ENCODE assay signal across 1 cellular context in the genomic region with DNA sequence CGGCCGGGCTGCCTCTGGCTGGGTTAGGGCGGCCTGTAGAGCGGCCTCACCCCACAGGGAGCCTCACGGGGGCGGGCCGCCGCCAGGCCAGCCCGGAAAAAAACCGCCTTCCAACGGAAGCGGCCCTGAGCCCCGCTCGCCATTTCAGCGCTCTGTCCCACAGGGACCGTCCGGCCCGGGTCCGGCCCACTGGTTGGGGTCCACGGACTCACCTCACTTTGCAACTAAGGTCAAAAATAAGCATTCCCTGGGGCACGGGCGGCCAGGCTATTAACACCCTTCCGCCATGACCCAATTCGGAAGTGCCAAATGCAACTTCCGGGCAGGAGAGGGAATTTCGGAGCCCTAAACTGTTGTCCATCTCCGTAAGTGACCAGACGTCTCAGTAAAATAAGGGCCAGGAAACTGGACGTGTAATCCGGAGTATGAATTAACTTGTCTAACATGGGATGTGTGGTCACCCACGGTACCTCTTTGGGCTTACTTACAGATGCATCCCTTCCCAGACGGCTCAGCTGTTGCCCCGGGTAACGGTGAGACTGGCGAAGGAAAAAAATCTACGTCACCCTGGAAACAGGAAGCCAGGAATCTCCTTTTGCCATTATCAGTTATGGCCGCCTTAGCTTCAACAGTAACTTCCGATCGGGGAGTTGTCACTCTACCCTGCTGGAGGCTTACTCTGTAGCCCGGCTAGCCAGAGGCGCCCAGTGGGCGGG.
A peak's percentile ranks its signal among the peaks of the same experiment; 100 is the strongest.
TF ChIP-seq lines count a peak whose summit lies in the region.

A gene with protein sequence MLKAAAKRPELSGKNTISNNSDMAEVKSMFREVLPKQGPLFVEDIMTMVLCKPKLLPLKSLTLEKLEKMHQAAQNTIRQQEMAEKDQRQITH (minus strand): TSS at position 548 of the 716 bp plus-strand sequence. CDS start 1,023 bp downstream, outside the sequence.

TF ChIP-seq in HepG2, 621 proteins besides CTCF, POLR2A, EP300 and RAD21 (continued from another document and continues in another):
- TF ChIP-seq, protein P1, sequence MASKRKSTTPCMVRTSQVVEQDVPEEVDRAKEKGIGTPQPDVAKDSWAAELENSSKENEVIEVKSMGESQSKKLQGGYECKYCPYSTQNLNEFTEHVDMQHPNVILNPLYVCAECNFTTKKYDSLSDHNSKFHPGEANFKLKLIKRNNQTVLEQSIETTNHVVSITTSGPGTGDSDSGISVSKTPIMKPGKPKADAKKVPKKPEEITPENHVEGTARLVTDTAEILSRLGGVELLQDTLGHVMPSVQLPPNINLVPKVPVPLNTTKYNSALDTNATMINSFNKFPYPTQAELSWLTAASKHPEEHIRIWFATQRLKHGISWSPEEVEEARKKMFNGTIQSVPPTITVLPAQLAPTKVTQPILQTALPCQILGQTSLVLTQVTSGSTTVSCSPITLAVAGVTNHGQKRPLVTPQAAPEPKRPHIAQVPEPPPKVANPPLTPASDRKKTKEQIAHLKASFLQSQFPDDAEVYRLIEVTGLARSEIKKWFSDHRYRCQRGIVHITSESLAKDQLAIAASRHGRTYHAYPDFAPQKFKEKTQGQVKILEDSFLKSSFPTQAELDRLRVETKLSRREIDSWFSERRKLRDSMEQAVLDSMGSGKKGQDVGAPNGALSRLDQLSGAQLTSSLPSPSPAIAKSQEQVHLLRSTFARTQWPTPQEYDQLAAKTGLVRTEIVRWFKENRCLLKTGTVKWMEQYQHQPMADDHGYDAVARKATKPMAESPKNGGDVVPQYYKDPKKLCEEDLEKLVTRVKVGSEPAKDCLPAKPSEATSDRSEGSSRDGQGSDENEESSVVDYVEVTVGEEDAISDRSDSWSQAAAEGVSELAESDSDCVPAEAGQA (IDR thresholded peaks at IDR 0.05; ENCODE audit: low read depth) = peak; percentile 95
- TF ChIP-seq, protein P1 (CRISPR knock-in tag; IDR thresholded peaks at IDR 0.05; ENCODE audit: borderline replicate concordance) = peak; percentile 65; the same call in 1 of the 2 replicates
- TF ChIP-seq SATB2 (CRISPR knock-in tag; IDR thresholded peaks at IDR 0.05) (no peak; the same call in 1 of the 2 replicates), JARID2 (CRISPR knock-in tag; IDR thresholded peaks at IDR 0.05; ENCODE audit: insufficient replicate concordance) (no peak), ZNF83 (CRISPR knock-in tag; IDR thresholded peaks at IDR 0.05; ENCODE audit: borderline replicate concordance) (no peak), DR1 (CRISPR knock-in tag; IDR thresholded peaks at IDR 0.05) (0 out of 2 replicates have a peak, but pooled peaks have one; percentile 23), ZNF550 (CRISPR knock-in tag; IDR thresholded peaks at IDR 0.05; ENCODE audit: borderline replicate concordance) (no peak), ZKSCAN8 (CRISPR knock-in tag; IDR thresholded peaks at IDR 0.05; ENCODE audit: borderline replicate concordance) (no peak), ZFP36 (IDR thresholded peaks at IDR 0.05; ENCODE audit: borderline replicate concordance, low read depth, low read length, partially characterized antibody) (no peak), ZNF430 (CRISPR knock-in tag; IDR thresholded peaks at IDR 0.05) (no peak), ZNF773 (CRISPR knock-in tag; IDR thresholded peaks at IDR 0.05; ENCODE audit: borderline replicate concordance) (no peak), XRCC5 (optimal IDR thresholded peaks at IDR 0.05; ENCODE audit: low read length) (no peak), ZNF34 (CRISPR knock-in tag; IDR thresholded peaks at IDR 0.05; ENCODE audit: borderline replicate concordance) (no peak), ZNF530 (CRISPR knock-in tag; IDR thresholded peaks at IDR 0.05; ENCODE audit: low read depth) (no peak), ZNF556 (CRISPR knock-in tag; IDR thresholded peaks at IDR 0.05; ENCODE audit: borderline replicate concordance) (no peak), CBX2 (IDR thresholded peaks at IDR 0.05; ENCODE audit: low read depth, low read length) (no peak), CBX2 (CRISPR knock-in tag; IDR thresholded peaks at IDR 0.05; ENCODE audit: low read depth) (0 out of 2 replicates have a peak, but pooled peaks have one; percentile 17), STAT5B (CRISPR knock-in tag; IDR thresholded peaks at IDR 0.05) (no peak), KDM5A (IDR thresholded peaks at IDR 0.05; ENCODE audit: borderline replicate concordance, low read length) (peak; percentile 83), TEAD3 (CRISPR knock-in tag; optimal IDR thresholded peaks at IDR 0.05; ENCODE audit: borderline replicate concordance) (no peak), HMG20B (CRISPR knock-in tag; conservative IDR thresholded peaks at IDR 0.05) (no peak), ZNF329 (CRISPR knock-in tag; IDR thresholded peaks at IDR 0.05; ENCODE audit: low read depth) (peak; percentile 56; the same call in 1 of the 2 replicates), ZSCAN21 (CRISPR knock-in tag; IDR thresholded peaks at IDR 0.05; ENCODE audit: borderline replicate concordance) (no peak; the same call in 1 of the 2 replicates), ATF1 (CRISPR knock-in tag; IDR thresholded peaks at IDR 0.05) (peak; percentile 89), TBP (CRISPR knock-in tag; IDR thresholded peaks at IDR 0.05) (no peak)
- TF ChIP-seq, protein P2, sequence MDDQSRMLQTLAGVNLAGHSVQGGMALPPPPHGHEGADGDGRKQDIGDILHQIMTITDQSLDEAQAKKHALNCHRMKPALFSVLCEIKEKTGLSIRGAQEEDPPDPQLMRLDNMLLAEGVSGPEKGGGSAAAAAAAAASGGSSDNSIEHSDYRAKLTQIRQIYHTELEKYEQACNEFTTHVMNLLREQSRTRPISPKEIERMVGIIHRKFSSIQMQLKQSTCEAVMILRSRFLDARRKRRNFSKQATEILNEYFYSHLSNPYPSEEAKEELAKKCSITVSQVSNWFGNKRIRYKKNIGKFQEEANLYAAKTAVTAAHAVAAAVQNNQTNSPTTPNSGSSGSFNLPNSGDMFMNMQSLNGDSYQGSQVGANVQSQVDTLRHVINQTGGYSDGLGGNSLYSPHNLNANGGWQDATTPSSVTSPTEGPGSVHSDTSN (CRISPR knock-in tag; IDR thresholded peaks at IDR 0.05; ENCODE audit: borderline replicate concordance) = 0 out of 2 replicates have a peak, but pooled peaks have one; percentile 35
- TF ChIP-seq, protein P3, sequence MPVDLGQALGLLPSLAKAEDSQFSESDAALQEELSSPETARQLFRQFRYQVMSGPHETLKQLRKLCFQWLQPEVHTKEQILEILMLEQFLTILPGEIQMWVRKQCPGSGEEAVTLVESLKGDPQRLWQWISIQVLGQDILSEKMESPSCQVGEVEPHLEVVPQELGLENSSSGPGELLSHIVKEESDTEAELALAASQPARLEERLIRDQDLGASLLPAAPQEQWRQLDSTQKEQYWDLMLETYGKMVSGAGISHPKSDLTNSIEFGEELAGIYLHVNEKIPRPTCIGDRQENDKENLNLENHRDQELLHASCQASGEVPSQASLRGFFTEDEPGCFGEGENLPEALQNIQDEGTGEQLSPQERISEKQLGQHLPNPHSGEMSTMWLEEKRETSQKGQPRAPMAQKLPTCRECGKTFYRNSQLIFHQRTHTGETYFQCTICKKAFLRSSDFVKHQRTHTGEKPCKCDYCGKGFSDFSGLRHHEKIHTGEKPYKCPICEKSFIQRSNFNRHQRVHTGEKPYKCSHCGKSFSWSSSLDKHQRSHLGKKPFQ (CRISPR knock-in tag; IDR thresholded peaks at IDR 0.05; ENCODE audit: insufficient replicate concordance) = peak; percentile 76
- TF ChIP-seq, protein P4, sequence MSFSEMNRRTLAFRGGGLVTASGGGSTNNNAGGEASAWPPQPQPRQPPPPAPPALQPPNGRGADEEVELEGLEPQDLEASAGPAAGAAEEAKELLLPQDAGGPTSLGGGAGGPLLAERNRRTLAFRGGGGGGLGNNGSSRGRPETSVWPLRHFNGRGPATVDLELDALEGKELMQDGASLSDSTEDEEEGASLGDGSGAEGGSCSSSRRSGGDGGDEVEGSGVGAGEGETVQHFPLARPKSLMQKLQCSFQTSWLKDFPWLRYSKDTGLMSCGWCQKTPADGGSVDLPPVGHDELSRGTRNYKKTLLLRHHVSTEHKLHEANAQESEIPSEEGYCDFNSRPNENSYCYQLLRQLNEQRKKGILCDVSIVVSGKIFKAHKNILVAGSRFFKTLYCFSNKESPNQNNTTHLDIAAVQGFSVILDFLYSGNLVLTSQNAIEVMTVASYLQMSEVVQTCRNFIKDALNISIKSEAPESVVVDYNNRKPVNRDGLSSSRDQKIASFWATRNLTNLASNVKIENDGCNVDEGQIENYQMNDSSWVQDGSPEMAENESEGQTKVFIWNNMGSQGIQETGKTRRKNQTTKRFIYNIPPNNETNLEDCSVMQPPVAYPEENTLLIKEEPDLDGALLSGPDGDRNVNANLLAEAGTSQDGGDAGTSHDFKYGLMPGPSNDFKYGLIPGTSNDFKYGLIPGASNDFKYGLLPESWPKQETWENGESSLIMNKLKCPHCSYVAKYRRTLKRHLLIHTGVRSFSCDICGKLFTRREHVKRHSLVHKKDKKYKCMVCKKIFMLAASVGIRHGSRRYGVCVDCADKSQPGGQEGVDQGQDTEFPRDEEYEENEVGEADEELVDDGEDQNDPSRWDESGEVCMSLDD (CRISPR knock-in tag; IDR thresholded peaks at IDR 0.05; ENCODE audit: borderline replicate concordance) = 0 out of 2 replicates have a peak, but pooled peaks have one; percentile 73
- TF ChIP-seq, protein P5, sequence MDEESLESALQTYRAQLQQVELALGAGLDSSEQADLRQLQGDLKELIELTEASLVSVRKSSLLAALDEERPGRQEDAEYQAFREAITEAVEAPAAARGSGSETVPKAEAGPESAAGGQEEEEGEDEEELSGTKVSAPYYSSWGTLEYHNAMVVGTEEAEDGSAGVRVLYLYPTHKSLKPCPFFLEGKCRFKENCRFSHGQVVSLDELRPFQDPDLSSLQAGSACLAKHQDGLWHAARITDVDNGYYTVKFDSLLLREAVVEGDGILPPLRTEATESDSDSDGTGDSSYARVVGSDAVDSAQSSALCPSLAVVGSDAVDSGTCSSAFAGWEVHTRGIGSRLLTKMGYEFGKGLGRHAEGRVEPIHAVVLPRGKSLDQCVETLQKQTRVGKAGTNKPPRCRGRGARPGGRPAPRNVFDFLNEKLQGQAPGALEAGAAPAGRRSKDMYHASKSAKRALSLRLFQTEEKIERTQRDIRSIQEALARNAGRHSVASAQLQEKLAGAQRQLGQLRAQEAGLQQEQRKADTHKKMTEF (CRISPR knock-in tag; IDR thresholded peaks at IDR 0.05) = peak; percentile 72
- TF ChIP-seq, protein P6, sequence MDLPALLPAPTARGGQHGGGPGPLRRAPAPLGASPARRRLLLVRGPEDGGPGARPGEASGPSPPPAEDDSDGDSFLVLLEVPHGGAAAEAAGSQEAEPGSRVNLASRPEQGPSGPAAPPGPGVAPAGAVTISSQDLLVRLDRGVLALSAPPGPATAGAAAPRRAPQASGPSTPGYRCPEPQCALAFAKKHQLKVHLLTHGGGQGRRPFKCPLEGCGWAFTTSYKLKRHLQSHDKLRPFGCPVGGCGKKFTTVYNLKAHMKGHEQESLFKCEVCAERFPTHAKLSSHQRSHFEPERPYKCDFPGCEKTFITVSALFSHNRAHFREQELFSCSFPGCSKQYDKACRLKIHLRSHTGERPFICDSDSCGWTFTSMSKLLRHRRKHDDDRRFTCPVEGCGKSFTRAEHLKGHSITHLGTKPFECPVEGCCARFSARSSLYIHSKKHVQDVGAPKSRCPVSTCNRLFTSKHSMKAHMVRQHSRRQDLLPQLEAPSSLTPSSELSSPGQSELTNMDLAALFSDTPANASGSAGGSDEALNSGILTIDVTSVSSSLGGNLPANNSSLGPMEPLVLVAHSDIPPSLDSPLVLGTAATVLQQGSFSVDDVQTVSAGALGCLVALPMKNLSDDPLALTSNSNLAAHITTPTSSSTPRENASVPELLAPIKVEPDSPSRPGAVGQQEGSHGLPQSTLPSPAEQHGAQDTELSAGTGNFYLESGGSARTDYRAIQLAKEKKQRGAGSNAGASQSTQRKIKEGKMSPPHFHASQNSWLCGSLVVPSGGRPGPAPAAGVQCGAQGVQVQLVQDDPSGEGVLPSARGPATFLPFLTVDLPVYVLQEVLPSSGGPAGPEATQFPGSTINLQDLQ (CRISPR knock-in tag; IDR thresholded peaks at IDR 0.05) = no peak
- TF ChIP-seq, protein P7, sequence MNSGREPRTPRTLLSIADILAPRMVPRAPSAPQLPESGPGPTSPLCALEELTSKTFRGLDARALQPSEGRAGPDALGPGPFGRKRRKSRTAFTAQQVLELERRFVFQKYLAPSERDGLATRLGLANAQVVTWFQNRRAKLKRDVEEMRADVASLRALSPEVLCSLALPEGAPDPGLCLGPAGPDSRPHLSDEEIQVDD (CRISPR knock-in tag; IDR thresholded peaks at IDR 0.05; ENCODE audit: borderline replicate concordance) = no peak
- TF ChIP-seq, protein P8, sequence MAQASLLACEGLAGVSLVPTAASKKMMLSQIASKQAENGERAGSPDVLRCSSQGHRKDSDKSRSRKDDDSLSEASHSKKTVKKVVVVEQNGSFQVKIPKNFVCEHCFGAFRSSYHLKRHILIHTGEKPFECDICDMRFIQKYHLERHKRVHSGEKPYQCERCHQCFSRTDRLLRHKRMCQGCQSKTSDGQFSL (CRISPR knock-in tag; IDR thresholded peaks at IDR 0.05) = 0 out of 2 replicates have a peak, but pooled peaks have one; percentile 30
- TF ChIP-seq, protein P9, sequence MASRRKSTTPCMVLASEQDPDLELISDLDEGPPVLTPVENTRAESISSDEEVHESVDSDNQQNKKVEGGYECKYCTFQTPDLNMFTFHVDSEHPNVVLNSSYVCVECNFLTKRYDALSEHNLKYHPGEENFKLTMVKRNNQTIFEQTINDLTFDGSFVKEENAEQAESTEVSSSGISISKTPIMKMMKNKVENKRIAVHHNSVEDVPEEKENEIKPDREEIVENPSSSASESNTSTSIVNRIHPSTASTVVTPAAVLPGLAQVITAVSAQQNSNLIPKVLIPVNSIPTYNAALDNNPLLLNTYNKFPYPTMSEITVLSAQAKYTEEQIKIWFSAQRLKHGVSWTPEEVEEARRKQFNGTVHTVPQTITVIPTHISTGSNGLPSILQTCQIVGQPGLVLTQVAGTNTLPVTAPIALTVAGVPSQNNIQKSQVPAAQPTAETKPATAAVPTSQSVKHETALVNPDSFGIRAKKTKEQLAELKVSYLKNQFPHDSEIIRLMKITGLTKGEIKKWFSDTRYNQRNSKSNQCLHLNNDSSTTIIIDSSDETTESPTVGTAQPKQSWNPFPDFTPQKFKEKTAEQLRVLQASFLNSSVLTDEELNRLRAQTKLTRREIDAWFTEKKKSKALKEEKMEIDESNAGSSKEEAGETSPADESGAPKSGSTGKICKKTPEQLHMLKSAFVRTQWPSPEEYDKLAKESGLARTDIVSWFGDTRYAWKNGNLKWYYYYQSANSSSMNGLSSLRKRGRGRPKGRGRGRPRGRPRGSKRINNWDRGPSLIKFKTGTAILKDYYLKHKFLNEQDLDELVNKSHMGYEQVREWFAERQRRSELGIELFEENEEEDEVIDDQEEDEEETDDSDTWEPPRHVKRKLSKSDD (CRISPR knock-in tag; IDR thresholded peaks at IDR 0.05; ENCODE audit: low read depth) = no peak
